ENCODE assay signal across 18 cellular contexts in genomic region chr3:33287672-33288282, GRCh38.
"Had no signal": no experiment of that assay in that cellular context is flagged by ENCODE, and none has a peak within 500 bp of the region (broad histone marks: within the 10 kb centered on the region; RNA-seq: fewer than 3 reads in every experiment).

No MANE protein-coding gene starts in this region.

- H3K36me3 ChIP-seq: heart left ventricle, prostate gland had no signal

- H3K27me3 ChIP-seq: heart left ventricle had no signal

- H3K4me3 ChIP-seq: heart left ventricle, prostate gland, smooth muscle cell had no signal

- DNase-seq: effector memory CD4-positive, alpha-beta T cell; heart left ventricle; hippocampal formation; kidney glomerular epithelial cell; mesendoderm; naive B cell; occipital lobe; retina; stimulated activated CD4-positive, alpha-beta T cell treated with anti-CD3 and anti-CD28 coated beads, Interleukin-2, amount 100 ng/mL, for 48 hours; stimulated activated naive CD4-positive, alpha-beta T cell treated with Interleukin-2 at 50 U/mL for 16 hours; trophoblast cell had no signal

- H3K4me1 Mint-ChIP-seq: naive B cell, nephron had no signal

- H2AFZ ChIP-seq: parathyroid adenoma had no signal

- H3K4me3 Mint-ChIP-seq: naive B cell, nephron had no signal

- H3K27ac Mint-ChIP-seq: naive B cell, nephron had no signal

- H3K4me2 ChIP-seq: smooth muscle cell had no signal

- FAIRE-seq: endometrium, frontal cortex had no signal

- H3K9me3 ChIP-seq: prostate gland had no signal

- H3K9ac ChIP-seq: parathyroid adenoma had no signal

- H3K4me1 ChIP-seq: heart left ventricle, parathyroid adenoma, prostate gland had no signal

- ATAC-seq: esophagus mucosa, heart left ventricle had no signal

- H3K27ac ChIP-seq: heart left ventricle, parathyroid adenoma, prostate gland had no signal
